8 cellular contexts compared by ENCODE assay signal in the genomic region with DNA sequence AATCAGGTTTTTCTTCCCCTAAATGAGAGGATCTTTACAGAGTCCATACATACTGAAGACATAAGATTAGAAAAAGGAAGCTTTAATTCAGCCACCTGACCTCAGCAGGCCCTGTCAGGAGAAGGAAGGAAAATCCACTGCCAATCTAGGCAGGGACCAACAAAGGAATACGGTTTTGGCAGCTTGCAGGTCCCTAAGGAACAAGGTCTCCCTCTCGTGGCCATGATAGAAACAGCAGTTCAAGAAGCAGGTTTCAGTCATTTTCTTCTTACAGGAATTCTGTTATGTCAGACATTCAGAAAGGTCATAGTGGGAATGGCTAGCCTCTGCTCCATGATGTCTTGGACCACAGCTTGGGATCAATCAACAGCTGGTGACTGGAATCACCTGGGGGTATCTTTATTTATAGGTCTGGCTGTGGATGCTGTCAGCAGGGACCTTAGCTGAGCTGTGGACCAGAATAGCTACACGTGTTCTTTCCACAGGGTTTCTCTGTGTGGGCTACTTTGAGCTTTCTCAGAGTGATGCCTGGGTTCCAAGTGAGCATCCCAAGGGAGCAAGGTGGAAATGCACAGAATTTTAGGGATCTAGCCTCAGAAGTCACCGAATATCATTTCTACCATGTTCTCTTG. TPM values are rescaled to one million over a fixed set of nuclear protein-coding genes. Genes with fewer than 3 reads are reported as not detected.
DNase-seq lines count a peak whose midpoint lies in the region; ATAC-seq and TF ChIP-seq lines count a peak whose summit lies in the region.

No MANE protein-coding gene starts in this region.

- no peaks in the 10 kb centered on the region for H3K36me3 Mint-ChIP-seq in Calu3 (ENCODE audit: insufficient read depth, unreplicated experiment)
- H3K36me3 Mint-ChIP-seq in activated T-helper 17 cell treated with anti-CD3 and anti-CD28 coated beads, Interleukin-2, amount 50 U/mL, for 72 hours (ENCODE audit: low read depth), result no peaks in the 10 kb centered on the region

- intact Hi-C loops in Calu3 (cut with micrococcal nuclease; ENCODE audit: unreplicated experiment), result no loop called here
- intact Hi-C loops in left colon (cut with DNase I, micrococcal nuclease), result no loop called here
- intact Hi-C loops in stomach (cut with DNase I; ENCODE audit: low total_unique reads), result no loop called here

- TF ChIP-seq CTCF in Calu3 (IDR thresholded peaks at IDR 0.05; ENCODE audit: unreplicated experiment) (no peak), LNCaP clone FGC (IDR thresholded peaks at IDR 0.05; ENCODE audit: control insufficient read depth, extremely low read depth, insufficient read depth) (peak; percentile 90), RWPE1 (conservative IDR thresholded peaks at IDR 0.05; ENCODE audit: low read depth) (peak; percentile 85), cardiac fibroblast (IDR thresholded peaks at IDR 0.05; ENCODE audit: low read depth, low read length) (peak; percentile 85), stomach (IDR thresholded peaks at IDR 0.05) (peak in 5 of 7 experiments; percentile 30 to 75 (median 64))

- H3K4me3 ChIP-seq in LNCaP clone FGC (ENCODE audit: low read depth, low read length), result no peak overlapping the region
- no peak overlapping the region for H3K4me3 ChIP-seq in cardiac fibroblast (replicated peaks in 1 of 2; ENCODE audit: low read depth in 2 of 2, low read length in 2 of 2)
- H3K4me3 ChIP-seq in stomach, result no peak overlapping the region

- TF ChIP-seq POLR2A in stomach (IDR thresholded peaks at IDR 0.05), result no peak

- H3K4me1 ChIP-seq in stomach, result peaks cover 0 to 3% (median 0%) of the 10 kb centered on the region in 4 donors

- no peak overlapping the region for H3K27ac Mint-ChIP-seq in Calu3 (ENCODE audit: unreplicated experiment)
- H3K27ac Mint-ChIP-seq in activated T-helper 17 cell treated with anti-CD3 and anti-CD28 coated beads, Interleukin-2, amount 50 U/mL, for 72 hours, result no peak overlapping the region

- no peak for TF ChIP-seq EP300 in stomach (IDR thresholded peaks at IDR 0.05)

- peak; percentile 62 for DNase-seq in Calu3
- DNase-seq in LNCaP clone FGC (ENCODE audit: low read depth), result peak; percentile 50
- peak; percentile 43 for DNase-seq in RWPE1 (ENCODE audit: low spot score)
- peak; percentile 90 to 91 for DNase-seq in cardiac fibroblast (ENCODE audit: low read depth in 2 of 2)
- DNase-seq in left colon, result peak in 1 of 2 donors; percentile 37
- DNase-seq in stomach, result peak; percentile 56

- H3K9me3 Mint-ChIP-seq in Calu3 (ENCODE audit: low read depth, unreplicated experiment), result peaks cover 10% of the 10 kb centered on the region
- H3K9me3 Mint-ChIP-seq in activated T-helper 17 cell treated with anti-CD3 and anti-CD28 coated beads, Interleukin-2, amount 50 U/mL, for 72 hours, result peaks cover 6% of the 10 kb centered on the region

- no peaks in the 10 kb centered on the region for H3K4me1 Mint-ChIP-seq in Calu3 (ENCODE audit: low read depth, unreplicated experiment)
- H3K4me1 Mint-ChIP-seq in activated T-helper 17 cell treated with anti-CD3 and anti-CD28 coated beads, Interleukin-2, amount 50 U/mL, for 72 hours, result no peaks in the 10 kb centered on the region

- WGBS in stomach, 5 donors, result 47 to 53% (median 48%) methylated on average over 4 of the region's 4 CpGs

- no peaks in the 10 kb centered on the region for H3K27me3 ChIP-seq in stomach

- no peaks in the 10 kb centered on the region for H3K36me3 ChIP-seq in stomach

- H3K4me3 Mint-ChIP-seq in Calu3 (ENCODE audit: low read depth, unreplicated experiment), result no peak overlapping the region
- H3K4me3 Mint-ChIP-seq in activated T-helper 17 cell treated with anti-CD3 and anti-CD28 coated beads, Interleukin-2, amount 50 U/mL, for 72 hours, result no peak overlapping the region

- H3K27me3 Mint-ChIP-seq in Calu3 (ENCODE audit: unreplicated experiment), result peaks cover 9% of the 10 kb centered on the region
- H3K27me3 Mint-ChIP-seq in activated T-helper 17 cell treated with anti-CD3 and anti-CD28 coated beads, Interleukin-2, amount 50 U/mL, for 72 hours, result no peaks in the 10 kb centered on the region

- no TSS peak for BruUV-seq in Calu3 (replicated peaks; lab: Mats Ljungman, UMichigan)

- peak; percentile 61 for ATAC-seq in GM19328 (IDR thresholded peaks at IDR 0.05; ENCODE audit: unreplicated experiment)
- ATAC-seq in left colon, result peak; percentile 27
- no peak for ATAC-seq in activated T-helper 17 cell treated with anti-CD3 and anti-CD28 coated beads, Interleukin-2, amount 50 U/mL, for 72 hours (replicated peaks)

- CTCF ChIA-PET in Calu3 (lab: Charles Lee), result interaction anchor here (1.4 kb wide), 1 partner anchor 446 kb away, joined by 4 read pairs; no protein-coding TSS in a partner anchor
- CTCF ChIA-PET in RWPE1 (lab: Yijun Ruan, JAX), result interaction anchor here (1.0 to 1.4 kb wide), 4 partner anchors 9 to 23 kb away, joined by 3 to 5 read pairs (median 4); a partner anchor contains a TSS

- no peak overlapping the region for H3K27ac ChIP-seq in RWPE1
- H3K27ac ChIP-seq in stomach, result no peak overlapping the region

- peaks cover 8 to 19% (median 11%) of the 10 kb centered on the region in 4 donors for H3K9me3 ChIP-seq in stomach

- POLR2A ChIA-PET in RWPE1 (lab: Yijun Ruan, JAX; ENCODE audit: low non-redundant PET), result no interaction called here

RNA-seq across cellular contexts. Expression of a gene that starts 9.4 kb away (rescaled TPM):
- total RNA-seq in Calu3 (2022) (44.3 and 55.8 TPM in 2 replicates), left colon (1 to 10 TPM; 8.2 to 9.5 TPM), stomach (10 to 100 TPM in 3 of 5 donors, 1 to 10 TPM in 2; 2.7 to 33.3 (median 23.1) TPM)
- 10 to 100 TPM; 14.7 to 25.3 (median 21.1) TPM for polyA plus RNA-seq in stomach
- total RNA-seq in activated T-helper 17 cell treated with anti-CD3 and anti-CD28 coated beads, Interleukin-2, amount 50 U/mL, for 72 hours, result 10 to 100 TPM; 29.8 to 67.4 TPM
